Comparison of ENCODE assay signal across 25 cellular contexts in the genomic region with DNA sequence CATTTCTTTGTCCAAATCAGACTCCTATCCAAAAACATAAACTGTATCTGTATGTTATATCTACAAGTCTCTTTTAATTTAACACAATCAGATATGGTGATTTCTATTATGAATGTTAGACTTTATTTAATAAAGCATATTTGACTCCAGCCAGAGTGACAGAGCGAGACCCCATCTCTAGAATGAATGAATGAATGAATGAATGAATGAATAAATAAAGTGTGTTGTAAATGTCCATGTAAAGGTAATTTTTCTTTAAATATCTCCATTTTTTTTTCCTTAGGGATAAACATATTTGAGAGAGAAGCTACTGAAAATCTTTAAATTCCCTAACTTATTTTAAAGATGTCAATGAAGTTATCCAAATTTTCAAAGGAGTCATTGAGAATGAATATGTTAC.
"Had no signal": no experiment of that assay in that cellular context is flagged by ENCODE, and none has a peak within 500 bp of the region (broad histone marks: within the 10 kb centered on the region; RNA-seq: fewer than 3 reads in every experiment).

No MANE protein-coding gene starts in this region.

- H3K4me3 ChIP-seq: left lung, lower lobe of right lung, neural progenitor cell, right atrium auricular region, skin epidermis, suprapubic skin, thoracic aorta, tibial artery, upper lobe of right lung had no signal

- H3K4me2 ChIP-seq: neural progenitor cell had no signal

- H3K9me3 ChIP-seq: left lung, lower lobe of right lung, neutrophil, right atrium auricular region, suprapubic skin, thoracic aorta, tibial artery, upper lobe of right lung had no signal

- H3K36me3 ChIP-seq: neutrophil had no signal

- H3K27me3 ChIP-seq: left lung, neural progenitor cell, neutrophil, right atrium auricular region, suprapubic skin, tibial artery, upper lobe of right lung had no signal

- ATAC-seq: left colon; lower lobe of right lung; natural killer cell; sciatic nerve; stimulated activated effector memory CD8-positive, alpha-beta T cell treated with anti-CD3 and anti-CD28 coated beads, Interleukin-12 subunit alpha, Interleukin-12 subunit beta, amount 100 ng/mL, for 72 hours; upper lobe of right lung had no signal

- FAIRE-seq: urothelium cell line had no signal

- H3K27ac ChIP-seq: left lung, lower lobe of right lung, neural progenitor cell, neutrophil, parathyroid adenoma, right atrium auricular region, skin epidermis, suprapubic skin, thoracic aorta, tibial artery, upper lobe of right lung had no signal

- H2AFZ ChIP-seq: neural progenitor cell, parathyroid adenoma had no signal

- DNase-seq: hippocampal formation; kidney; left colon; left lung; lower lobe of right lung; mesendoderm; naive B cell; natural killer cell; nephron progenitor cell; occipital lobe; stimulated activated CD4-positive, alpha-beta T cell treated with anti-CD3 and anti-CD28 coated beads, Interleukin-4, amount 100 ng/mL, for 24 hours; stimulated activated naive CD4-positive, alpha-beta T cell; tibial artery; trophoblast cell; upper lobe of right lung had no signal

- H3K79me2 ChIP-seq: parathyroid adenoma had no signal

- H3K9ac ChIP-seq: neural progenitor cell, parathyroid adenoma had no signal

- H3K4me1 ChIP-seq: left lung, lower lobe of right lung, parathyroid adenoma, right atrium auricular region, suprapubic skin, tibial artery, upper lobe of right lung had no signal
